Comparison of ENCODE assay signal across 12 cellular contexts in the genomic region with DNA sequence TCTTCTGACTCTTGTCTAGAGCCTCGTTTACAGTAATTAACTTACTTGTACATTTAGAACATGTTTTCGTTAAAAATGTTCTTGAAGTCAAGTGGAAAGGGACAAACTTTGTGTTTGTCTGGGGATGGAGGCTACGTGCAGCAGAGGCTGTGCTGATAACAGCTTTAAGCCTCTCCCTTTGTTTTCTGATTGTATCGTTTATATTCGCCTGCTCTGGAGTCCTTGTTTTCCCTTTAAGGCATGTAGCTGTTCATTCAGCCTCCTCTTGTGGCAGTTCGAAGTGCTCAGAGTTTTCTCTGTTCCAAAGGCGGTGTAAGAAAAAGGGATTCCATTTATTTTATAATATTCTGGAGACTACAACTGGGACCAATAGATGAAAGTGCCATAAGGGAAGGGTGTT. TPM values are rescaled to one million over a fixed set of nuclear protein-coding genes. Genes with fewer than 3 reads are reported as not detected.
DNase-seq lines count a peak whose midpoint lies in the region; ATAC-seq and TF ChIP-seq lines count a peak whose summit lies in the region.
"Had no signal": no experiment of that assay in that cellular context is flagged by ENCODE, and none has a peak within 500 bp of the region (broad histone marks: within the 10 kb centered on the region; RNA-seq: fewer than 3 reads in every experiment).

No MANE protein-coding gene starts in this region.

- peaks cover 15% of the 10 kb centered on the region for H3K4me1 ChIP-seq in Karpas-422 (ENCODE audit: low read length)

- H3K27me3 Mint-ChIP-seq in CD4-positive, alpha-beta T cell: peaks cover 16% of the 10 kb centered on the region
- H3K27me3 Mint-ChIP-seq in brain: peaks cover 24% of the 10 kb centered on the region

- no peak overlapping the region; the same call in 1 of the 2 replicates for H3K9ac ChIP-seq in Karpas-422 (ENCODE audit: low read length)
- no peak overlapping the region for H3K9ac ChIP-seq in neural cell (ENCODE audit: low read length)

- no peak for TF ChIP-seq EP300 in neural cell (conservative IDR thresholded peaks at IDR 0.05; ENCODE audit: poor library complexity, severe bottlenecking)

- no peak overlapping the region for H2AFZ ChIP-seq in Karpas-422 (ENCODE audit: low read length)
- H2AFZ ChIP-seq in neural cell (ENCODE audit: low read depth, low read length): no peak overlapping the region

- H3K9me2 ChIP-seq in Karpas-422 (replicated peaks; ENCODE audit: insufficient read depth, low read length) (no peaks in the 10 kb centered on the region), neural cell (ENCODE audit: insufficient read depth, low read length) (no peaks in the 10 kb centered on the region)

- no peak overlapping the region for H3K27ac ChIP-seq in CD4-positive, alpha-beta T cell (ENCODE audit: low read depth, low read length)
- H3K27ac ChIP-seq in Karpas-422 (ENCODE audit: low read length): no peak overlapping the region
- H3K27ac ChIP-seq in neural cell (ENCODE audit: low read length): no peak overlapping the region
- H3K27ac ChIP-seq: tibial artery had no signal

- TF ChIP-seq CTCF in CD4-positive, alpha-beta T cell (IDR thresholded peaks at IDR 0.05): no peak
- TF ChIP-seq CTCF in brain (conservative IDR thresholded peaks at IDR 0.05): no peak
- TF ChIP-seq CTCF in neural cell (IDR thresholded peaks at IDR 0.05; ENCODE audit: poor library complexity, severe bottlenecking): no peak

- TF ChIP-seq RAD21 in neural cell (conservative IDR thresholded peaks at IDR 0.05): no peak

- CTCF ChIA-PET in CD4-positive, alpha-beta T cell (lab: Charles Lee): interaction anchor here (1.7 kb wide), 1 partner anchor 74 kb away, joined by 3 read pairs; no protein-coding TSS in a partner anchor

- H3K9me3 ChIP-seq in CD4-positive, alpha-beta T cell (ENCODE audit: control insufficient read depth, low read length): no peaks in the 10 kb centered on the region
- no peaks in the 10 kb centered on the region for H3K9me3 ChIP-seq in Karpas-422 (ENCODE audit: low read length)
- no peaks in the 10 kb centered on the region for H3K9me3 ChIP-seq in neural cell (ENCODE audit: low read length)
- H3K9me3 ChIP-seq: tibial artery had no signal

- peaks cover 9% of the 10 kb centered on the region for H3K27me3 ChIP-seq in CD4-positive, alpha-beta T cell (ENCODE audit: control insufficient read depth, insufficient read depth, low read length)
- H3K27me3 ChIP-seq in Karpas-422 (ENCODE audit: low read length): no peaks in the 10 kb centered on the region
- no peaks in the 10 kb centered on the region for H3K27me3 ChIP-seq in neural cell (ENCODE audit: insufficient read depth, low read depth, low read length)
- H3K27me3 ChIP-seq: tibial artery had no signal

- H3K9me3 Mint-ChIP-seq in CD4-positive, alpha-beta T cell: no peaks in the 10 kb centered on the region
- H3K9me3 Mint-ChIP-seq in brain: peaks cover 0 to 13% (median 0%) of the 10 kb centered on the region in 5 experiments

- peaks cover 43% of the 10 kb centered on the region for H3K79me2 ChIP-seq in Karpas-422 (ENCODE audit: low read length)
- no peaks in the 10 kb centered on the region for H3K79me2 ChIP-seq in neural cell (replicated peaks; ENCODE audit: insufficient read depth, low read length)

- H3K36me3 Mint-ChIP-seq in CD4-positive, alpha-beta T cell (ENCODE audit: low read depth): no peaks in the 10 kb centered on the region
- no peaks in the 10 kb centered on the region for H3K36me3 Mint-ChIP-seq in brain

- H3K4me1 Mint-ChIP-seq in CD4-positive, alpha-beta T cell (ENCODE audit: low read depth): peaks cover 23% of the 10 kb centered on the region
- peaks cover 37% of the 10 kb centered on the region for H3K4me1 Mint-ChIP-seq in brain

- no peak for ATAC-seq in CD4-positive, alpha-beta T cell (ENCODE audit: poor library complexity)
- ATAC-seq in GM19397 (IDR thresholded peaks at IDR 0.05; ENCODE audit: unreplicated experiment): no peak

- H3K4me2 ChIP-seq in Karpas-422 (ENCODE audit: low read depth, low read length, poor library complexity, severe bottlenecking): peak overlapping the region; percentile 90
- H3K4me2 ChIP-seq in neural cell (ENCODE audit: low read length): peak overlapping the region; percentile 50

- H4K20me1 ChIP-seq in Karpas-422 (ENCODE audit: insufficient read depth, low read depth, low read length) (no peaks in the 10 kb centered on the region), neural cell (ENCODE audit: insufficient read depth) (no peaks in the 10 kb centered on the region)

- intact Hi-C loops in CD4-positive, alpha-beta T cell (cut with DNase I, micrococcal nuclease): loop anchor here in 1 of 2 experiments (5.0 kb wide), 2 partner anchors 293 to 323 kb away; a partner anchor contains a TSS

- peak overlapping the region; percentile 68 for H3K27ac Mint-ChIP-seq in CD4-positive, alpha-beta T cell
- peak overlapping the region; percentile 51 to 95 (median 60) for H3K27ac Mint-ChIP-seq in brain

- no peaks in the 10 kb centered on the region for H3K36me3 ChIP-seq in Karpas-422 (ENCODE audit: insufficient read depth, low read length)
- no peaks in the 10 kb centered on the region for H3K36me3 ChIP-seq in neural cell (ENCODE audit: insufficient read depth, low read length)
- H3K36me3 ChIP-seq: tibial artery had no signal

- no peak for DNase-seq in CD4-positive, alpha-beta T cell
- DNase-seq in Karpas-422: no peak
- DNase-seq in stimulated activated CD8-positive, alpha-beta memory T cell treated with anti-CD3 and anti-CD28 coated beads, Interleukin-4, amount 100 ng/mL, for 48 hours: no peak
- no peak for DNase-seq in activated CD4-positive, CD25-positive, alpha-beta regulatory T cell treated with anti-CD3 and anti-CD28 coated beads, Interleukin-2, amount 50 U/mL, for 72 hours
- no peak for DNase-seq in stimulated activated CD4-positive, alpha-beta T cell treated with anti-CD3 and anti-CD28 coated beads, Interleukin-4, amount 100 ng/mL, for 24 hours
- DNase-seq: DMS79; Kasumi-1; stimulated activated CD4-positive, alpha-beta T cell treated with anti-CD3 and anti-CD28 coated beads, Interleukin-2, amount 100 ng/mL, for 24 hours; tibial artery had no signal

- H3F3A ChIP-seq in neural cell (ENCODE audit: insufficient read depth, low read length, poor library complexity, severe bottlenecking): no peaks in the 10 kb centered on the region

- H3K4me3 ChIP-seq in Karpas-422 (ENCODE audit: low read length) (peak overlapping the region; percentile 92; the same call in 1 of the 2 replicates), neural cell (ENCODE audit: low read length) (peak overlapping the region; percentile 87)

- POLR2A ChIA-PET in CD4-positive, alpha-beta T cell (lab: Charles Lee): interaction anchor here (2.8 kb wide), 1 partner anchor 322 kb away, joined by 22 read pairs; a partner anchor contains a TSS

- peak overlapping the region; percentile 98 for H3K4me3 Mint-ChIP-seq in CD4-positive, alpha-beta T cell
- H3K4me3 Mint-ChIP-seq in brain: peak overlapping the region; percentile 93 to 100 (median 99)

TF ChIP-seq in neural cell, 6 proteins besides CTCF, POLR2A, EP300 and RAD21:
- TF ChIP-seq MXI1 (conservative IDR thresholded peaks at IDR 0.05; ENCODE audit: poor library complexity, severe bottlenecking): no peak
- no peak for TF ChIP-seq EZH2 (IDR thresholded peaks at IDR 0.05; ENCODE audit: borderline replicate concordance, insufficient read depth, low read length, poor library complexity, severe bottlenecking)
- TF ChIP-seq TAF1 (IDR thresholded peaks at IDR 0.05; ENCODE audit: low read depth): no peak
- TF ChIP-seq SMC3 (conservative IDR thresholded peaks at IDR 0.05; ENCODE audit: poor library complexity): no peak
- TF ChIP-seq, protein P1, sequence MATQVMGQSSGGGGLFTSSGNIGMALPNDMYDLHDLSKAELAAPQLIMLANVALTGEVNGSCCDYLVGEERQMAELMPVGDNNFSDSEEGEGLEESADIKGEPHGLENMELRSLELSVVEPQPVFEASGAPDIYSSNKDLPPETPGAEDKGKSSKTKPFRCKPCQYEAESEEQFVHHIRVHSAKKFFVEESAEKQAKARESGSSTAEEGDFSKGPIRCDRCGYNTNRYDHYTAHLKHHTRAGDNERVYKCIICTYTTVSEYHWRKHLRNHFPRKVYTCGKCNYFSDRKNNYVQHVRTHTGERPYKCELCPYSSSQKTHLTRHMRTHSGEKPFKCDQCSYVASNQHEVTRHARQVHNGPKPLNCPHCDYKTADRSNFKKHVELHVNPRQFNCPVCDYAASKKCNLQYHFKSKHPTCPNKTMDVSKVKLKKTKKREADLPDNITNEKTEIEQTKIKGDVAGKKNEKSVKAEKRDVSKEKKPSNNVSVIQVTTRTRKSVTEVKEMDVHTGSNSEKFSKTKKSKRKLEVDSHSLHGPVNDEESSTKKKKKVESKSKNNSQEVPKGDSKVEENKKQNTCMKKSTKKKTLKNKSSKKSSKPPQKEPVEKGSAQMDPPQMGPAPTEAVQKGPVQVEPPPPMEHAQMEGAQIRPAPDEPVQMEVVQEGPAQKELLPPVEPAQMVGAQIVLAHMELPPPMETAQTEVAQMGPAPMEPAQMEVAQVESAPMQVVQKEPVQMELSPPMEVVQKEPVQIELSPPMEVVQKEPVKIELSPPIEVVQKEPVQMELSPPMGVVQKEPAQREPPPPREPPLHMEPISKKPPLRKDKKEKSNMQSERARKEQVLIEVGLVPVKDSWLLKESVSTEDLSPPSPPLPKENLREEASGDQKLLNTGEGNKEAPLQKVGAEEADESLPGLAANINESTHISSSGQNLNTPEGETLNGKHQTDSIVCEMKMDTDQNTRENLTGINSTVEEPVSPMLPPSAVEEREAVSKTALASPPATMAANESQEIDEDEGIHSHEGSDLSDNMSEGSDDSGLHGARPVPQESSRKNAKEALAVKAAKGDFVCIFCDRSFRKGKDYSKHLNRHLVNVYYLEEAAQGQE (IDR thresholded peaks at IDR 0.05; ENCODE audit: borderline replicate concordance): no peak
- no peak for TF ChIP-seq POLR2AphosphoS5 (IDR thresholded peaks at IDR 0.05)

RNA-seq across cellular contexts. Expression of a gene that starts 1.9 kb away (rescaled TPM):
- 1 to 10 TPM; 2.2 to 2.8 TPM for total RNA-seq in CD4-positive, alpha-beta T cell
- total RNA-seq in Karpas-422 (2014; rRNA removed; shearing (Covaris generic); ENCODE audit: low replicate concordance): 8.4 and 12.7 TPM in 2 replicates
- polyA plus RNA-seq in brain (ENCODE audit: insufficient read depth, low read depth, low replicate concordance) (6.8 TPM), neural cell (5.0 and 5.3 TPM in 2 replicates)
- 17.0 TPM in 2 replicates for polyA minus RNA-seq in neural cell
